9 cellular contexts compared by ENCODE assay signal in genomic region chr2:108575132-108575966, GRCh38. TPM values are rescaled to one million over a fixed set of nuclear protein-coding genes. Genes with fewer than 3 reads are reported as not detected.
DNase-seq lines count a peak whose midpoint lies in the region; ATAC-seq and FAIRE-seq lines count a peak whose summit lies in the region.
"Had no signal": no experiment of that assay in that cellular context is flagged by ENCODE, and none has a peak within 500 bp of the region (broad histone marks: within the 10 kb centered on the region; RNA-seq: fewer than 3 reads in every experiment).

No MANE protein-coding gene starts in this region.

- no peaks in the 10 kb centered on the region for H3K36me3 ChIP-seq in small intestine (ENCODE audit: control insufficient read depth in 2 of 2, insufficient read depth in 2 of 2, low read length in 2 of 2)

- FAIRE-seq in HTR-8/SVneo (lab: Jason Lieb, UNC): no peak
- no peak for FAIRE-seq in small intestine (lab: Jason Lieb, UNC)
- FAIRE-seq: K562 had no signal

- 55 to 65% (median 55%) methylated on average over 7 of the region's 7 CpGs for WGBS in small intestine, 3 donors

- no peaks in the 10 kb centered on the region for H3K27me3 ChIP-seq in small intestine (ENCODE audit: control insufficient read depth in 2 of 2, insufficient read depth in 2 of 2, low read length in 2 of 2)

- DNase-seq in GM04503 (ENCODE audit: low read depth) (peak; percentile 70), HTR-8/SVneo (ENCODE audit: insufficient read length, low spot score) (peak; percentile 38), glomerular visceral epithelial cell (ENCODE audit: extremely low spot score) (peak; percentile 63), middle frontal gyrus (ENCODE audit: extremely low spot score, low spot score) (no peak), NCI-H1417 (lab: John Stamatoyannopoulos, UW) (no peak), small intestine (no peak)

- peak overlapping the region in 1 of 2 donors; percentile 45 for H3K27ac ChIP-seq in small intestine (ENCODE audit: low read depth in 1 of 2, low read length in 1 of 2)

- H3K4me1 ChIP-seq in small intestine (ENCODE audit: control insufficient read depth in 2 of 2, insufficient read depth in 1 of 2, low read depth in 1 of 2, low read length in 1 of 2): peaks cover 0 to 3% of the 10 kb centered on the region in 2 donors

- ATAC-seq in GM21528 (IDR thresholded peaks at IDR 0.05; ENCODE audit: low FRiP score, unreplicated experiment) (peak; percentile 93), esophagus mucosa (no peak)
- ATAC-seq: K562 had no signal

- no peak overlapping the region for H3K4me3 ChIP-seq in small intestine (ENCODE audit: low read depth in 1 of 2, low read length in 2 of 2)
- H3K4me3 ChIP-seq: K562 had no signal

- no peaks in the 10 kb centered on the region for H3K9me3 ChIP-seq in small intestine (ENCODE audit: control insufficient read depth, low read depth)

RNA-seq across cellular contexts. Expression of gene LIMS1, which starts 41.1 kb away (rescaled TPM):
- polyA plus RNA-seq in small intestine: 10 to 100 TPM in 2 of 3 donors, 1 to 10 TPM in 1; 8.3 to 22.2 (median 21.3) TPM
- 29.1 TPM for total RNA-seq in esophagus mucosa

Comparison
In these comparisons a context has a peak if more than half of its experiments do, and no peak if none do; other contexts are left out.
1. DNase-seq: peak in GM04503 (single experiment), HTR-8/SVneo (single experiment) and glomerular visceral epithelial cell (single experiment); none in middle frontal gyrus (single experiment), NCI-H1417 (0 of 3) and small intestine (single experiment).